In the genomic region with DNA sequence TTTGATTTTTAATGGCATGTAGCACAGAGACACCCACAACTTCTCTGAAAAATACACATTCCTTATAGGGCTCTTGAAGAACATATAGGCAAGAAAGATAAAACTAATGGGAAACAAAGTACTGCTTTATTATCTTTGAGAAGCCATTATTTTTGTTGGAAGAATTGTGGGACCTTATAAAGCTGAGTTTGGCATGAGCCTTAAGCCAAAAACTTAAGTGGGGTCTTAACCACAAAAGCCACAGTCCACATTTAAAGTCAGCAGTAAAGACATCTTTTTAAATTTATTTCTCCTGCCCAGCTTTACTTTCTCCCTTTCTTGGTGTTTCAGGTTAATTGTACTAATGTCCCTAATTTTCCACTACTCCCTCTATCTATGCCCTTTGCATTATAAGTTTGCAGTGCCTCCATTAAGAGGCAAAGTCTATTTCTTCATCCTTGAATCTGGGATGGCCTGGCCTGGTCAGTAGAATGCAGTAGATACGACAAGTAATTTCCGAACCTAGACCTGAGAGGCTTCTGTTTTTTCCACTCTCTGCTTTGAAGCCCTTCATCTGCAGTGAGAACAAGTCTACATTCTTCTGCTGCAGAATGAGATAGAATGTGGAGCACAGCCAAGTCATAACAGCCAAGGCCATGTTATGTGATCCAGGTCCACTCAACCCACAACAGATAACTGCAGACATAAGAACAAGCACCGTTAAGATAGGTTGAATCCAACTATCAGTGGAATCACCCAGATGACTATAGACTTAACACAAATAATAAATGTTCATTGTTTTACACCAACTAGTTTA, we compare ENCODE assay signal across 1 cellular context.
TF ChIP-seq lines count a peak whose summit lies in the region.

No MANE protein-coding gene starts in this region.

TF ChIP-seq in SK-N-SH, 30 proteins besides CTCF, POLR2A, EP300 and RAD21:
- peak; percentile 25; the same call in 1 of the 2 replicates for TF ChIP-seq NFIC (IDR thresholded peaks at IDR 0.05; ENCODE audit: borderline replicate concordance)
- TF ChIP-seq, protein P1, sequence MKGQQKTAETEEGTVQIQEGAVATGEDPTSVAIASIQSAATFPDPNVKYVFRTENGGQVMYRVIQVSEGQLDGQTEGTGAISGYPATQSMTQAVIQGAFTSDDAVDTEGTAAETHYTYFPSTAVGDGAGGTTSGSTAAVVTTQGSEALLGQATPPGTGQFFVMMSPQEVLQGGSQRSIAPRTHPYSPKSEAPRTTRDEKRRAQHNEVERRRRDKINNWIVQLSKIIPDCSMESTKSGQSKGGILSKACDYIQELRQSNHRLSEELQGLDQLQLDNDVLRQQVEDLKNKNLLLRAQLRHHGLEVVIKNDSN (IDR thresholded peaks at IDR 0.05; ENCODE audit: borderline replicate concordance, low read depth) = no peak
